In genomic region chr7:128455556-128456254, GRCh38 we compare ENCODE assay signal across 8 cellular contexts. TPM values are rescaled to one million over a fixed set of nuclear protein-coding genes. Genes with fewer than 3 reads are reported as not detected.
A peak's percentile ranks its signal among the peaks of the same experiment; 100 is the strongest.
DNase-seq lines count a peak whose midpoint lies in the region; ATAC-seq and TF ChIP-seq lines count a peak whose summit lies in the region.

Gene HILPDA (plus strand): TSS chr7:128455878. CDS start chr7:128457269, 1,391 bp downstream.

- no peak for TF ChIP-seq CTCF in astrocyte of the cerebellum (IDR thresholded peaks at IDR 0.05; ENCODE audit: low read depth, low read length, missing control alignments)
- TF ChIP-seq CTCF in hepatocyte (IDR thresholded peaks at IDR 0.05; ENCODE audit: poor library complexity): no peak

- DNase-seq in NCI-H2029 treated with DMSO at 0.1 percent for 48 hours (lab: John Stamatoyannopoulos, UW): peak; percentile 61
- DNase-seq in T-helper 9 cell: peak; percentile 87
- DNase-seq in astrocyte of the cerebellum (ENCODE audit: low read depth): peak; percentile 97
- peak; percentile 95 for DNase-seq in hepatocyte (ENCODE audit: low spot score)
- peak; percentile 95 for DNase-seq in renal cortical epithelial cell (ENCODE audit: low read depth)
- peak; percentile 97 to 99 for DNase-seq in aorta

- H3K27ac ChIP-seq in hepatocyte (peak within 1 kb of the TSS; percentile 99), aorta (ENCODE audit: low read depth in 1 of 2, low read length in 2 of 2) (peak within 1 kb of the TSS; percentile 19 to 96)

- H3K4me2 ChIP-seq in hepatocyte: peak within 1 kb of the TSS; percentile 94

- no peaks in the 10 kb centered on the region for H4K20me1 ChIP-seq in hepatocyte (ENCODE audit: insufficient read depth, poor library complexity, severe bottlenecking)

- intact Hi-C loops in aorta (cut with DNase I): no loop called here

- H3K9me2 ChIP-seq in hepatocyte (replicated peaks; ENCODE audit: insufficient read depth): no peaks in the 10 kb centered on the region

- no peaks in the 10 kb centered on the region for H3K27me3 ChIP-seq in hepatocyte
- no peaks in the 10 kb centered on the region for H3K27me3 ChIP-seq in aorta (ENCODE audit: control insufficient read depth in 1 of 2, insufficient read depth in 2 of 2, low read length in 1 of 2)

- under 1% methylated on average over 62 of the region's 63 CpGs for WGBS in hepatocyte (ENCODE audit: low lambda C conversion rate, missing lambda C conversion rate)
- 0% methylated on average over 63 of the region's 63 CpGs for WGBS in aorta, 2 donors

- H3K4me1 ChIP-seq in hepatocyte (ENCODE audit: insufficient read depth) (peaks cover 24% of the 10 kb centered on the region), aorta (ENCODE audit: control insufficient read depth in 1 of 2, insufficient read depth in 2 of 2, low read length in 2 of 2) (peaks cover 0 to 2% of the 10 kb centered on the region in 2 donors)

- in situ Hi-C loops in astrocyte of the cerebellum (cut with HindIII; ENCODE audit: low sequenced_read_pairs): no loop called here

- peaks cover 46% of the 10 kb centered on the region for H3K79me2 ChIP-seq in hepatocyte

- peak; percentile 88 for ATAC-seq in GM18511 (IDR thresholded peaks at IDR 0.05; ENCODE audit: unreplicated experiment)
- ATAC-seq in HG03025 (IDR thresholded peaks at IDR 0.05; ENCODE audit: low FRiP score, unreplicated experiment): peak; percentile 80
- ATAC-seq in aorta (ENCODE audit: low FRiP score): peak; percentile 96

- peak within 1 kb of the TSS; percentile 59 for H2AFZ ChIP-seq in hepatocyte

- peak within 1 kb of the TSS; percentile 84 for H3K4me3 ChIP-seq in astrocyte of the cerebellum (ENCODE audit: low read depth, low read length)
- H3K4me3 ChIP-seq in hepatocyte: peak within 1 kb of the TSS; percentile 88
- peak within 1 kb of the TSS; percentile 57 to 65 for H3K4me3 ChIP-seq in aorta (ENCODE audit: low read length in 2 of 2)

- H3K36me3 ChIP-seq in hepatocyte (replicated peaks; ENCODE audit: insufficient read depth, low read depth) (no peaks in the 10 kb centered on the region), aorta (ENCODE audit: control insufficient read depth in 1 of 2, insufficient read depth in 2 of 2, low read length in 1 of 2) (no peaks in the 10 kb centered on the region)

- H3K9me3 ChIP-seq in hepatocyte (ENCODE audit: low read depth): no peaks in the 10 kb centered on the region
- H3K9me3 ChIP-seq in aorta (ENCODE audit: control insufficient read depth, low read length): no peaks in the 10 kb centered on the region

RNA-seq across cellular contexts. Expression of gene HILPDA, which starts in this region (rescaled TPM):
- total RNA-seq in hepatocyte: 16.5 and 18.0 TPM in 2 replicates
- polyA plus RNA-seq in hepatocyte: 37.4 and 44.2 TPM in 2 replicates
- total RNA-seq in renal cortical epithelial cell: 20.5 and 24.2 TPM in 2 replicates
- total RNA-seq in aorta: 10 to 100 TPM in 1 of 2 donors, 1 to 10 TPM in 1; 9.1 to 36.8 TPM
- 10 to 100 TPM in 1 of 2 donors, 1 to 10 TPM in 1; 4.1 to 11.7 TPM for polyA plus RNA-seq in aorta

Comparison
In these comparisons a context has a peak if more than half of its experiments do, and no peak if none do; other contexts are left out.
1. Peak in every context shown above with its lines: DNase-seq, ATAC-seq, H3K4me3 ChIP-seq and H3K27ac ChIP-seq.